In genomic region chr1:198101716-198102453, GRCh38 we compare ENCODE assay signal across 18 cellular contexts. TPM values are rescaled to one million over a fixed set of nuclear protein-coding genes. Genes with fewer than 3 reads are reported as not detected.
A peak's percentile ranks its signal among the peaks of the same experiment; 100 is the strongest.
DNase-seq lines count a peak whose midpoint lies in the region; ATAC-seq lines count a peak whose summit lies in the region.
"Had no signal": no experiment of that assay in that cellular context is flagged by ENCODE, and none has a peak within 500 bp of the region (broad histone marks: within the 10 kb centered on the region; RNA-seq: fewer than 3 reads in every experiment).

No MANE protein-coding gene starts in this region.

- no peak overlapping the region for H3K4me3 Mint-ChIP-seq in activated naive CD8-positive, alpha-beta T cell
- H3K4me3 Mint-ChIP-seq in activated naive CD8-positive, alpha-beta T cell treated with anti-CD3 and anti-CD28 coated beads for 36 hours, result no peak overlapping the region
- no peak overlapping the region for H3K4me3 Mint-ChIP-seq in activated T-helper 1 cell treated with anti-CD3 and anti-CD28 coated beads, Interleukin-12 subunit alpha, Interleukin-12 subunit beta, Interleukin-2, Interleukin-4 antibody, amounts not matched to agents 30 ng/mL and 10 ng/mL and 1 ng/mL, durations not matched to agents 14 hours and 24 hours and 36 hours
- H3K4me3 Mint-ChIP-seq: endodermal cell, H9, nephron progenitor cell, WTC11 had no signal

- no peaks in the 10 kb centered on the region for H3K27me3 ChIP-seq in mesendoderm (ENCODE audit: insufficient read depth, low read length, poor library complexity)

- no peak overlapping the region for H3K56ac ChIP-seq in mesendoderm (ENCODE audit: low read length)

- H2BK5ac ChIP-seq in mesendoderm (ENCODE audit: low read length), result no peak overlapping the region

- H3K27ac ChIP-seq in mesendoderm (ENCODE audit: low read depth, low read length), result no peak overlapping the region
- H3K27ac ChIP-seq: C4-2B, thoracic aorta had no signal

- H3K23ac ChIP-seq in mesendoderm (ENCODE audit: low read length), result no peak overlapping the region

- H3K79me1 ChIP-seq in mesendoderm (ENCODE audit: low read length), result no peaks in the 10 kb centered on the region

- no CpG with 5 or more reads among the region's 4 CpGs for WGBS in mesendoderm (ENCODE audit: extremely low coverage, insufficient coverage, low lambda C conversion rate)

- no peak overlapping the region for H2BK120ac ChIP-seq in mesendoderm (ENCODE audit: low read depth, low read length)

- peaks cover 2% of the 10 kb centered on the region for H3K4me1 ChIP-seq in mesendoderm (ENCODE audit: control insufficient read depth, low read depth, low read length)

- no peak for DNase-seq in activated naive CD8-positive, alpha-beta T cell treated with anti-CD3 and anti-CD28 coated beads for 36 hours
- no peak for DNase-seq in activated T-helper 1 cell treated with anti-CD3 and anti-CD28 coated beads, Interleukin-12 subunit alpha, Interleukin-12 subunit beta, Interleukin-2, Interleukin-4 antibody, amounts not matched to agents 30 ng/mL and 10 ng/mL and 1 ng/mL, durations not matched to agents 14 hours and 24 hours and 36 hours (ENCODE audit: low spot score)
- DNase-seq in mesendoderm (no peak), iPS-NIHi11 (ENCODE audit: low spot score) (no peak), COLO829 (ENCODE audit: low spot score) (no peak)
- no peak for DNase-seq in effector CD8-positive, alpha-beta T cell (lab: John Stamatoyannopoulos, UW)
- DNase-seq: activated CD8-positive, alpha-beta memory T cell treated with anti-CD3 and anti-CD28 coated beads for 24 hours; aorta; endodermal cell; H9; mammary epithelial cell; NCI-H2029; nephron progenitor cell had no signal

- no peaks in the 10 kb centered on the region for H3K27me3 Mint-ChIP-seq in activated naive CD8-positive, alpha-beta T cell
- no peaks in the 10 kb centered on the region for H3K27me3 Mint-ChIP-seq in activated naive CD8-positive, alpha-beta T cell treated with anti-CD3 and anti-CD28 coated beads for 36 hours
- no peaks in the 10 kb centered on the region for H3K27me3 Mint-ChIP-seq in activated T-helper 1 cell treated with anti-CD3 and anti-CD28 coated beads, Interleukin-12 subunit alpha, Interleukin-12 subunit beta, Interleukin-2, Interleukin-4 antibody, amounts not matched to agents 30 ng/mL and 10 ng/mL and 1 ng/mL, durations not matched to agents 14 hours and 24 hours and 36 hours (ENCODE audit: insufficient read depth)

- H3K4me3 ChIP-seq in mesendoderm (ENCODE audit: low read length), result no peak overlapping the region
- H3K4me3 ChIP-seq: thoracic aorta had no signal

- H4K8ac ChIP-seq in mesendoderm (ENCODE audit: low read depth, low read length), result no peak overlapping the region

- no peak for ATAC-seq in activated CD4-positive, CD25-positive, alpha-beta regulatory T cell treated with anti-CD3 and anti-CD28 coated beads, Interleukin-2, amount 50 U/mL, for 24 hours
- ATAC-seq: WTC11 had no signal

- no peak overlapping the region for H3K9ac ChIP-seq in mesendoderm (ENCODE audit: low read length)

- H2BK15ac ChIP-seq in mesendoderm (replicated peaks; ENCODE audit: low read depth), result peak overlapping the region; percentile 12

- intact Hi-C loops in activated T-helper 1 cell treated with anti-CD3 and anti-CD28 coated beads, Interleukin-12 subunit alpha, Interleukin-12 subunit beta, Interleukin-2, Interleukin-4 antibody, amounts not matched to agents 30 ng/mL and 10 ng/mL and 1 ng/mL, durations not matched to agents 14 hours and 24 hours and 36 hours (cut with micrococcal nuclease), result loop anchor here (5.0 kb wide), 1 partner anchor 55 kb away; the partner anchor contains the start of gene NEK7

- H3K4ac ChIP-seq in mesendoderm (ENCODE audit: low read depth, low read length), result no peak overlapping the region

- H4K5ac ChIP-seq in mesendoderm (ENCODE audit: low read length), result no peak overlapping the region

- no peaks in the 10 kb centered on the region for H3K36me3 Mint-ChIP-seq in activated naive CD8-positive, alpha-beta T cell
- no peaks in the 10 kb centered on the region for H3K36me3 Mint-ChIP-seq in activated naive CD8-positive, alpha-beta T cell treated with anti-CD3 and anti-CD28 coated beads for 36 hours
- H3K36me3 Mint-ChIP-seq in activated T-helper 1 cell treated with anti-CD3 and anti-CD28 coated beads, Interleukin-12 subunit alpha, Interleukin-12 subunit beta, Interleukin-2, Interleukin-4 antibody, amounts not matched to agents 30 ng/mL and 10 ng/mL and 1 ng/mL, durations not matched to agents 14 hours and 24 hours and 36 hours (ENCODE audit: low read depth), result peaks cover 2% of the 10 kb centered on the region
- H3K36me3 Mint-ChIP-seq: WTC11 had no signal

- H3K4me1 Mint-ChIP-seq in activated naive CD8-positive, alpha-beta T cell (ENCODE audit: low read depth), result peaks cover 27% of the 10 kb centered on the region
- H3K4me1 Mint-ChIP-seq in activated naive CD8-positive, alpha-beta T cell treated with anti-CD3 and anti-CD28 coated beads for 36 hours, result peaks cover 19% of the 10 kb centered on the region
- H3K4me1 Mint-ChIP-seq in activated T-helper 1 cell treated with anti-CD3 and anti-CD28 coated beads, Interleukin-12 subunit alpha, Interleukin-12 subunit beta, Interleukin-2, Interleukin-4 antibody, amounts not matched to agents 30 ng/mL and 10 ng/mL and 1 ng/mL, durations not matched to agents 14 hours and 24 hours and 36 hours (ENCODE audit: low read depth), result peaks cover 26% of the 10 kb centered on the region
- H3K4me1 Mint-ChIP-seq: endodermal cell, nephron progenitor cell had no signal

- H3K18ac ChIP-seq in mesendoderm (ENCODE audit: low read length), result no peak overlapping the region

- no peaks in the 10 kb centered on the region for H3K9me3 Mint-ChIP-seq in activated naive CD8-positive, alpha-beta T cell (ENCODE audit: low read depth)
- H3K9me3 Mint-ChIP-seq in activated naive CD8-positive, alpha-beta T cell treated with anti-CD3 and anti-CD28 coated beads for 36 hours, result no peaks in the 10 kb centered on the region
- peaks cover 4% of the 10 kb centered on the region for H3K9me3 Mint-ChIP-seq in activated T-helper 1 cell treated with anti-CD3 and anti-CD28 coated beads, Interleukin-12 subunit alpha, Interleukin-12 subunit beta, Interleukin-2, Interleukin-4 antibody, amounts not matched to agents 30 ng/mL and 10 ng/mL and 1 ng/mL, durations not matched to agents 14 hours and 24 hours and 36 hours
- H3K9me3 Mint-ChIP-seq: endodermal cell, H9, nephron progenitor cell, WTC11 had no signal

- H3K36me3 ChIP-seq in mesendoderm (ENCODE audit: control insufficient read depth, insufficient read depth, low read length), result no peaks in the 10 kb centered on the region
- H3K36me3 ChIP-seq: thoracic aorta had no signal

- H3K27ac Mint-ChIP-seq in activated naive CD8-positive, alpha-beta T cell, result peak overlapping the region; percentile 59
- H3K27ac Mint-ChIP-seq in activated naive CD8-positive, alpha-beta T cell treated with anti-CD3 and anti-CD28 coated beads for 36 hours, result no peak overlapping the region
- H3K27ac Mint-ChIP-seq in activated T-helper 1 cell treated with anti-CD3 and anti-CD28 coated beads, Interleukin-12 subunit alpha, Interleukin-12 subunit beta, Interleukin-2, Interleukin-4 antibody, amounts not matched to agents 30 ng/mL and 10 ng/mL and 1 ng/mL, durations not matched to agents 14 hours and 24 hours and 36 hours, result peak overlapping the region; percentile 45
- H3K27ac Mint-ChIP-seq: endodermal cell, H9, nephron progenitor cell, WTC11 had no signal

- H2AK5ac ChIP-seq in mesendoderm (ENCODE audit: low read length), result no peak overlapping the region

- no peaks in the 10 kb centered on the region for H3K79me2 ChIP-seq in mesendoderm (ENCODE audit: control insufficient read depth, insufficient read depth, low read length)

- no peak overlapping the region for H3K4me2 ChIP-seq in mesendoderm (ENCODE audit: low read length)

RNA-seq across cellular contexts. Expression of gene NEK7, which starts 54.9 kb away (rescaled TPM):
- 10 to 100 TPM; 56.1 to 57.4 TPM for total RNA-seq in activated naive CD8-positive, alpha-beta T cell treated with anti-CD3 and anti-CD28 coated beads for 36 hours
- 69.3 and 71.8 TPM in 2 replicates for total RNA-seq in activated T-helper 1 cell treated with anti-CD3 and anti-CD28 coated beads, Interleukin-12 subunit alpha, Interleukin-12 subunit beta, Interleukin-2, Interleukin-4 antibody, amounts not matched to agents 30 ng/mL and 10 ng/mL and 1 ng/mL, durations not matched to agents 14 hours and 24 hours and 36 hours
- polyA plus RNA-seq in mesendoderm (2013, experiment 1 of 2), result 8.6 TPM
- polyA plus RNA-seq in mesendoderm (2013, experiment 2 of 2), result 8.4 TPM
